Comparison of ENCODE assay signal across 21 cellular contexts in genomic region chr4:6971536-6972374, GRCh38.
DNase-seq lines count a peak whose midpoint lies in the region; ATAC-seq and TF ChIP-seq lines count a peak whose summit lies in the region.
"Had no signal": no experiment of that assay in that cellular context is flagged by ENCODE, and none has a peak within 500 bp of the region (broad histone marks: within the 10 kb centered on the region; RNA-seq: fewer than 3 reads in every experiment).

No MANE protein-coding gene starts in this region.

- H3K27ac ChIP-seq in right atrium auricular region = no peak overlapping the region
- no peak overlapping the region for H3K27ac ChIP-seq in prostate gland
- H3K27ac ChIP-seq: epithelial cell of prostate had no signal

- H3K4me1 ChIP-seq in NT2/D1 (ENCODE audit: insufficient read depth, insufficient read length) (peaks cover 20% of the 10 kb centered on the region), right atrium auricular region (peaks cover 0 to 19% of the 10 kb centered on the region in 2 donors), prostate gland (replicated peaks) (no peaks in the 10 kb centered on the region)

- H3K27me3 ChIP-seq in NT2/D1 (ENCODE audit: insufficient read depth, insufficient read length) (no peaks in the 10 kb centered on the region), right atrium auricular region (no peaks in the 10 kb centered on the region), prostate gland (replicated peaks; ENCODE audit: insufficient read depth) (no peaks in the 10 kb centered on the region)

- H3K9me3 ChIP-seq in NT2/D1 (ENCODE audit: insufficient read depth, low read length) (peaks cover 10% of the 10 kb centered on the region; the same call in 1 of the 2 replicates), right atrium auricular region (no peaks in the 10 kb centered on the region), prostate gland (no peaks in the 10 kb centered on the region)

- peak overlapping the region; percentile 24 for H3K27ac Mint-ChIP-seq in activated T-cell treated with anti-CD3 and anti-CD28 coated beads, Interleukin-2, amount 50 U/mL, for 72 hours
- H3K27ac Mint-ChIP-seq in stimulated activated effector memory CD8-positive, alpha-beta T cell treated with anti-CD3 and anti-CD28 coated beads, Interleukin-12 subunit alpha, Interleukin-12 subunit beta, amount 100 ng/mL, for 72 hours = peak overlapping the region; percentile 66
- H3K27ac Mint-ChIP-seq: activated T-helper 2 cell treated with anti-CD3 and anti-CD28 coated beads, Interferon-gamma antibody, Interleukin-2, Interleukin-4, amounts not matched to agents 10 μg/mL and 5 μg/mL and 100 μg/mL, durations not matched to agents 14 hours and 24 hours and 36 hours; HFFc6; natural killer cell; type B pancreatic cell had no signal

- H3K36me3 ChIP-seq in NT2/D1 (ENCODE audit: insufficient read depth, insufficient read length, low read length) (peaks cover 18% of the 10 kb centered on the region), right atrium auricular region (no peaks in the 10 kb centered on the region), prostate gland (no peaks in the 10 kb centered on the region)

- H3K4me3 Mint-ChIP-seq in activated T-cell treated with anti-CD3 and anti-CD28 coated beads, Interleukin-2, amount 50 U/mL, for 72 hours = no peak overlapping the region
- H3K4me3 Mint-ChIP-seq in stimulated activated effector memory CD8-positive, alpha-beta T cell treated with anti-CD3 and anti-CD28 coated beads, Interleukin-12 subunit alpha, Interleukin-12 subunit beta, amount 100 ng/mL, for 72 hours = no peak overlapping the region
- H3K4me3 Mint-ChIP-seq: HFFc6, natural killer cell, type B pancreatic cell had no signal

- peak overlapping the region; percentile 47 for H3K9ac ChIP-seq in NT2/D1 (ENCODE audit: insufficient read length, low read depth)

- TF ChIP-seq CTCF in right atrium auricular region (IDR thresholded peaks at IDR 0.05) (no peak), GM20000 (IDR thresholded peaks at IDR 0.05; ENCODE audit: extremely low read depth, missing control alignments) (no peak), prostate gland (IDR thresholded peaks at IDR 0.05) (no peak)

- ATAC-seq in activated T-cell treated with anti-CD3 and anti-CD28 coated beads, Interleukin-2, amount 50 U/mL, for 72 hours (replicated peaks in 1 of 2) = no peak
- ATAC-seq in stimulated activated effector memory CD8-positive, alpha-beta T cell treated with anti-CD3 and anti-CD28 coated beads, Interleukin-12 subunit alpha, Interleukin-12 subunit beta, amount 100 ng/mL, for 72 hours = no peak
- ATAC-seq: natural killer cell had no signal

- H3K27me3 Mint-ChIP-seq in activated T-cell treated with anti-CD3 and anti-CD28 coated beads, Interleukin-2, amount 50 U/mL, for 72 hours (ENCODE audit: low read depth) = no peaks in the 10 kb centered on the region
- H3K27me3 Mint-ChIP-seq: IgD-negative memory B cell, type B pancreatic cell had no signal

- WGBS in prostate gland = 91% methylated on average over 16 of the region's 16 CpGs

- no peak for DNase-seq in activated T-cell treated with anti-CD3 and anti-CD28 coated beads, Interleukin-2, amount 50 U/mL, for 72 hours
- no peak for DNase-seq in activated T-cell treated with anti-CD3 and anti-CD28 coated beads, Interleukin-2, amount 50 U/mL, for 1 hour
- no peak for DNase-seq in NT2/D1 (ENCODE audit: low read depth, low spot score)
- peak; percentile 57 for DNase-seq in right atrium auricular region (ENCODE audit: low spot score)
- no peak for DNase-seq in stimulated activated effector memory CD8-positive, alpha-beta T cell treated with anti-CD3 and anti-CD28 coated beads, Interleukin-12 subunit alpha, Interleukin-12 subunit beta, amount 100 ng/mL, for 72 hours (ENCODE audit: low spot score in 2 of 2)
- no peak for DNase-seq in GM20000 (ENCODE audit: low spot score)
- DNase-seq in prostate gland (ENCODE audit: low spot score) = no peak
- no peak for DNase-seq in NCI-H446 treated with DMSO at 0.1 percent for 48 hours (lab: John Stamatoyannopoulos, UW)
- DNase-seq: dermis blood vessel endothelial cell; HFFc6; kidney glomerular epithelial cell; MM.1S; natural killer cell; NCI-H1436 treated with DMSO at 0.1 percent for 48 hours; NCI-H526 treated with DMSO at 0.1 percent for 48 hours; stimulated activated CD4-positive, alpha-beta T cell treated with anti-CD3 and anti-CD28 coated beads, Interleukin-4, amount 100 ng/mL, for 1 hour had no signal

- TF ChIP-seq POLR2A in prostate gland (IDR thresholded peaks at IDR 0.05) = no peak

- intact Hi-C loops in prostate gland (cut with DNase I) = loop anchor here (5.0 kb wide), 1 partner anchor 96 kb away; the partner anchor contains the start of gene GRPEL1

- no peaks in the 10 kb centered on the region for H3K9me3 Mint-ChIP-seq in activated T-cell treated with anti-CD3 and anti-CD28 coated beads, Interleukin-2, amount 50 U/mL, for 72 hours
- H3K9me3 Mint-ChIP-seq in stimulated activated effector memory CD8-positive, alpha-beta T cell treated with anti-CD3 and anti-CD28 coated beads, Interleukin-12 subunit alpha, Interleukin-12 subunit beta, amount 100 ng/mL, for 72 hours = no peaks in the 10 kb centered on the region
- H3K9me3 Mint-ChIP-seq: activated T-helper 2 cell treated with anti-CD3 and anti-CD28 coated beads, Interferon-gamma antibody, Interleukin-2, Interleukin-4, amounts not matched to agents 10 μg/mL and 5 μg/mL and 100 μg/mL, durations not matched to agents 14 hours and 24 hours and 36 hours; HFFc6; IgD-negative memory B cell; natural killer cell; type B pancreatic cell had no signal

- no peak overlapping the region for H3K4me3 ChIP-seq in NT2/D1 (ENCODE audit: insufficient read length, low read depth)
- no peak overlapping the region for H3K4me3 ChIP-seq in right atrium auricular region
- no peak overlapping the region for H3K4me3 ChIP-seq in prostate gland
- H3K4me3 ChIP-seq: smooth muscle cell had no signal

- no peaks in the 10 kb centered on the region for H3K36me3 Mint-ChIP-seq in activated T-cell treated with anti-CD3 and anti-CD28 coated beads, Interleukin-2, amount 50 U/mL, for 72 hours (ENCODE audit: insufficient read depth in 2 of 2)
- peaks cover 23% of the 10 kb centered on the region for H3K36me3 Mint-ChIP-seq in stimulated activated effector memory CD8-positive, alpha-beta T cell treated with anti-CD3 and anti-CD28 coated beads, Interleukin-12 subunit alpha, Interleukin-12 subunit beta, amount 100 ng/mL, for 72 hours
- H3K36me3 Mint-ChIP-seq: natural killer cell had no signal

- H3K4me1 Mint-ChIP-seq in activated T-cell treated with anti-CD3 and anti-CD28 coated beads, Interleukin-2, amount 50 U/mL, for 72 hours (ENCODE audit: low read depth) = peaks cover 13% of the 10 kb centered on the region
- H3K4me1 Mint-ChIP-seq in stimulated activated effector memory CD8-positive, alpha-beta T cell treated with anti-CD3 and anti-CD28 coated beads, Interleukin-12 subunit alpha, Interleukin-12 subunit beta, amount 100 ng/mL, for 72 hours = peaks cover 25% of the 10 kb centered on the region
